ENCODE assay signal across 11 cellular contexts in the genomic region with DNA sequence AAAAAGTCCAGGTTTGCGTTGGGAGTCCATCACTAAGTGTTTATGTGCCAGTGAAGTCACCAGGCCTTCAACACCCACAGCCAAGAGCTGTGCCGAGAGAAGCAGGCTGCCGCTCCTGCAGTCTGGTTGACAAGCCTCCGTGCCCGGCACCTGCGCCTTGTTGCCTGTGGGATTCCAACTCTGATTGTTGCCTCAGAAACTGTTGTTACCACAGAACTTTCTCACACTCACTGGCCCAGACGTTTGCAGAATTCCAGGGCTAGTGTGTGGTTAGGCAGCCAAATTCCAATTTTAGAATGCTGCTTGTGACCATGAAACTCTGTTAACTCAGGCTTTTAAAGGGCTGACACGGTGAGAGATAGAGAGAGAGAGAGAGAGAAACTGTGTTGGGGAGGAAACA.
A peak's percentile ranks its signal among the peaks of the same experiment; 100 is the strongest.
DNase-seq lines count a peak whose midpoint lies in the region; ATAC-seq and TF ChIP-seq lines count a peak whose summit lies in the region.
"Had no signal": no experiment of that assay in that cellular context is flagged by ENCODE, and none has a peak within 500 bp of the region (broad histone marks: within the 10 kb centered on the region; RNA-seq: fewer than 3 reads in every experiment).

No MANE protein-coding gene starts in this region.

- H3K36me3 ChIP-seq in stomach smooth muscle (ENCODE audit: control insufficient read depth in 2 of 2, insufficient read depth in 2 of 2, low read length in 2 of 2) = no peaks in the 10 kb centered on the region

- H3K4me3 Mint-ChIP-seq in HFFc6 = peak overlapping the region; percentile 34; the same call in 1 of the 2 replicates
- H3K4me3 Mint-ChIP-seq: memory B cell had no signal

- no peaks in the 10 kb centered on the region for H3K9me3 Mint-ChIP-seq in HFFc6

- no peak for TF ChIP-seq CTCF in HFFc6 (IDR thresholded peaks at IDR 0.05)

- no peaks in the 10 kb centered on the region; the same call in 1 of the 2 replicates for H3K36me3 Mint-ChIP-seq in HFFc6 (ENCODE audit: low read depth)
- H3K36me3 Mint-ChIP-seq: memory B cell had no signal

- H3K27ac Mint-ChIP-seq in HFFc6 = peak overlapping the region; percentile 58
- H3K27ac Mint-ChIP-seq: memory B cell had no signal

- peaks cover 5% of the 10 kb centered on the region for H3K27me3 Mint-ChIP-seq in HFFc6 (ENCODE audit: insufficient read depth)
- H3K27me3 Mint-ChIP-seq: memory B cell had no signal

- H3K4me1 Mint-ChIP-seq in HFFc6 (ENCODE audit: low read depth) = peaks cover 39% of the 10 kb centered on the region
- H3K4me1 Mint-ChIP-seq: memory B cell had no signal

- no peak overlapping the region for H3K9ac ChIP-seq in stomach smooth muscle (ENCODE audit: low read length in 2 of 2)

- no peaks in the 10 kb centered on the region for H3K9me3 ChIP-seq in stomach smooth muscle (ENCODE audit: control insufficient read depth in 2 of 2, low read length in 2 of 2)

- H3K27ac ChIP-seq in cingulate gyrus (ENCODE audit: low read depth, low read length) (peak overlapping the region; percentile 82), stomach smooth muscle (ENCODE audit: low read length) (peak overlapping the region; percentile 33)

- DNase-seq in HFFc6 (peak; percentile 35), left kidney (ENCODE audit: low read depth, low spot score) (peak; percentile 42), activated T-cell treated with anti-CD3 and anti-CD28 coated beads for 4 hours (no peak), NCI-H2029 (lab: John Stamatoyannopoulos, UW) (no peak)
- DNase-seq: activated CD4-positive, CD25-positive, alpha-beta regulatory T cell treated with anti-CD3 and anti-CD28 coated beads, Interleukin-2, amount 50 U/mL, for 72 hours; NK-92 treated with Interleukin-12 subunit alpha and Interleukin-12 subunit beta, amount 100 ng/mL, for 24 hours had no signal

- peaks cover 5% of the 10 kb centered on the region for H3K4me1 ChIP-seq in stomach smooth muscle (ENCODE audit: control insufficient read depth, insufficient read depth, low read length)

- ATAC-seq in GM21423 (IDR thresholded peaks at IDR 0.05; ENCODE audit: unreplicated experiment) (no peak), GM19351 (IDR thresholded peaks at IDR 0.05; ENCODE audit: unreplicated experiment) (no peak)

- H3K27me3 ChIP-seq in stomach smooth muscle (ENCODE audit: control insufficient read depth in 1 of 2, insufficient read depth in 2 of 2, low read length in 2 of 2) = no peaks in the 10 kb centered on the region

- peak overlapping the region in 1 of 2 donors; percentile 48 for H3K4me3 ChIP-seq in stomach smooth muscle (ENCODE audit: low read length in 2 of 2)

Comparison
In these comparisons a context has a peak if more than half of its experiments do, and no peak if none do; other contexts are left out.
1. DNase-seq: peak in HFFc6 (single experiment) and left kidney (single experiment); none in activated T-cell treated with anti-CD3 and anti-CD28 coated beads for 4 hours (single experiment) and NCI-H2029 (single experiment).